ENCODE assay signal across 8 cellular contexts in genomic region chr19:33406521-33407139, GRCh38. TPM values are rescaled to one million over a fixed set of nuclear protein-coding genes. Genes with fewer than 3 reads are reported as not detected.
DNase-seq lines count a peak whose midpoint lies in the region; ATAC-seq and TF ChIP-seq lines count a peak whose summit lies in the region.

No MANE protein-coding gene starts in this region.

- H3K27ac ChIP-seq in cardiac muscle cell: no peak overlapping the region

- H3K36me3 Mint-ChIP-seq in activated naive CD4-positive, alpha-beta T cell treated with anti-CD3 and anti-CD28 coated beads, Interleukin-2, amount 50 U/mL, for 72 hours: no peaks in the 10 kb centered on the region

- in situ Hi-C loops in KBM-7 (cut with MboI; ENCODE audit: low pct_unique_long_range_greater_than_20kb, low sequenced_read_pairs): no loop called here

- no peaks in the 10 kb centered on the region for H3K9me3 Mint-ChIP-seq in activated naive CD4-positive, alpha-beta T cell treated with anti-CD3 and anti-CD28 coated beads, Interleukin-2, amount 50 U/mL, for 72 hours

- TF ChIP-seq CTCF in cardiac muscle cell (IDR thresholded peaks at IDR 0.05; ENCODE audit: low read depth, low read length) (peak; percentile 83), retinal pigment epithelial cell (conservative IDR thresholded peaks at IDR 0.05; ENCODE audit: low read depth, low read length) (peak; percentile 87)

- peak; percentile 77 to 83 for ATAC-seq in activated naive CD4-positive, alpha-beta T cell treated with anti-CD3 and anti-CD28 coated beads, Interleukin-2, amount 50 U/mL, for 72 hours
- ATAC-seq in GM19452 (IDR thresholded peaks at IDR 0.05; ENCODE audit: unreplicated experiment) (no peak), GM18858 (IDR thresholded peaks at IDR 0.05; ENCODE audit: unreplicated experiment) (no peak)

- no peaks in the 10 kb centered on the region for H3K27me3 ChIP-seq in cardiac muscle cell

- H3K9me3 ChIP-seq in cardiac muscle cell (ENCODE audit: low read depth): no peaks in the 10 kb centered on the region

- no peaks in the 10 kb centered on the region for H3K36me3 ChIP-seq in cardiac muscle cell

- H3K4me3 ChIP-seq in cardiac muscle cell: no peak overlapping the region
- no peak overlapping the region for H3K4me3 ChIP-seq in retinal pigment epithelial cell (ENCODE audit: low read length)

- peak; percentile 51 for DNase-seq in EL
- peak; percentile 83 for DNase-seq in KBM-7
- peak; percentile 59 for DNase-seq in SKM-1 treated with dmso at 0.1 percent for 144 hours (lab: John Stamatoyannopoulos, UW; ENCODE audit: unreplicated experiment)
- peak; percentile 71 to 86 for DNase-seq in activated naive CD4-positive, alpha-beta T cell treated with anti-CD3 and anti-CD28 coated beads, Interleukin-2, amount 50 U/mL, for 72 hours (ENCODE audit: low spot score in 2 of 2)
- DNase-seq in cardiac muscle cell (ENCODE audit: low read depth in 1 of 2, low spot score in 1 of 2): peak; percentile 68 to 71
- DNase-seq in retinal pigment epithelial cell (ENCODE audit: low read depth): no peak

- no peaks in the 10 kb centered on the region for H3K4me1 ChIP-seq in cardiac muscle cell (ENCODE audit: low read depth)

- peak overlapping the region in 1 of 2 donors; percentile 8 for H3K27ac Mint-ChIP-seq in activated naive CD4-positive, alpha-beta T cell treated with anti-CD3 and anti-CD28 coated beads, Interleukin-2, amount 50 U/mL, for 72 hours

RNA-seq across cellular contexts. Expression of gene CEBPG, which starts 33.1 kb away (rescaled TPM):
- total RNA-seq in activated naive CD4-positive, alpha-beta T cell treated with anti-CD3 and anti-CD28 coated beads, Interleukin-2, amount 50 U/mL, for 72 hours: 10 to 100 TPM; 20.3 to 28.8 TPM
- total RNA-seq in cardiac muscle cell: 21.1 and 22.3 TPM in 2 replicates
- 17.4 and 22.9 TPM in 2 replicates for polyA plus RNA-seq in cardiac muscle cell

Comparison
In these comparisons a context has a peak if more than half of its experiments do, and no peak if none do; other contexts are left out.
1. ATAC-seq: peak in activated naive CD4-positive, alpha-beta T cell treated with anti-CD3 and anti-CD28 coated beads, Interleukin-2, amount 50 U/mL, for 72 hours (2 of 2); none in GM19452 (single experiment) and GM18858 (single experiment).